In the genomic region with DNA sequence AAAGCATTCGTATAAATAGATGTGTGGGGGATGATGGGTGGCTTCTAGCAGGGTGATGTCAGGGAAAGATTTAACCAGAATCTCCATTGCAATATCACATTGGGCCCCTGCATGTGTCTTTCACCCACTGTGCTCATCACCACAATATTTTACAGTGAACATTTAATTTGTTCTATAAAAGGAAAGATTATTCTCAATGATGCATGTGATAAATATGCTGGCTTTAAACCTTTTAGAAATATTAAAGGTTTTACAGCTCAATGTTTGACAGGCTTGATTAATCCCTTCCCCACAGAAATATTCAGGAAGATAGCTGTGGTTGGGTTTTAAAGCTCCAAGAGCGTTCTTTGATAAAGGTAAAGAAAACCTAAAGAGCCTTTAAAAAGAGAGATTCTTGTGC, we compare ENCODE assay signal across 24 cellular contexts.
"Had no signal": no experiment of that assay in that cellular context is flagged by ENCODE, and none has a peak within 500 bp of the region (broad histone marks: within the 10 kb centered on the region; RNA-seq: fewer than 3 reads in every experiment).

No MANE protein-coding gene starts in this region.

- H3K36me3 ChIP-seq: colonic mucosa, esophagus squamous epithelium, heart right ventricle, neutrophil, pancreas, sigmoid colon, stomach, thyroid gland had no signal

- ATAC-seq: heart right ventricle; natural killer cell; pancreas; right cardiac atrium; stimulated activated effector memory CD8-positive, alpha-beta T cell treated with anti-CD3 and anti-CD28 coated beads, Interleukin-12 subunit alpha, Interleukin-12 subunit beta, amount 100 ng/mL, for 72 hours had no signal

- H3K27me3 Mint-ChIP-seq: central memory CD8-positive, alpha-beta T cell; dendritic cell treated with granulocyte-macrophage colony-stimulating factor and Interleukin-4, amounts not matched to agents 40 ng/mL and 50 ng/mL, for 4 days had no signal

- H3K4me3 ChIP-seq: colonic mucosa, esophagus squamous epithelium, heart right ventricle, lung, pancreas, sigmoid colon, stomach, thyroid gland had no signal

- H3K36me3 Mint-ChIP-seq: memory B cell; natural killer cell; stimulated activated effector memory CD8-positive, alpha-beta T cell treated with anti-CD3 and anti-CD28 coated beads, Interleukin-12 subunit alpha, Interleukin-12 subunit beta, amount 100 ng/mL, for 72 hours had no signal

- H3K9me3 Mint-ChIP-seq: central memory CD8-positive, alpha-beta T cell; dendritic cell treated with granulocyte-macrophage colony-stimulating factor and Interleukin-4, amounts not matched to agents 40 ng/mL and 50 ng/mL, for 4 days; memory B cell; natural killer cell had no signal

- H3K4me1 Mint-ChIP-seq: central memory CD8-positive, alpha-beta T cell; memory B cell; natural killer cell; stimulated activated effector memory CD8-positive, alpha-beta T cell treated with anti-CD3 and anti-CD28 coated beads, Interleukin-12 subunit alpha, Interleukin-12 subunit beta, amount 100 ng/mL, for 72 hours had no signal

- H3K4me3 Mint-ChIP-seq: central memory CD8-positive, alpha-beta T cell; dendritic cell treated with granulocyte-macrophage colony-stimulating factor and Interleukin-4, amounts not matched to agents 40 ng/mL and 50 ng/mL, for 4 days; memory B cell; natural killer cell; stimulated activated effector memory CD8-positive, alpha-beta T cell treated with anti-CD3 and anti-CD28 coated beads, Interleukin-12 subunit alpha, Interleukin-12 subunit beta, amount 100 ng/mL, for 72 hours had no signal

- H3K4me1 ChIP-seq: colonic mucosa, esophagus squamous epithelium, heart right ventricle, pancreas, sigmoid colon, stomach, thyroid gland had no signal

- H3K27ac Mint-ChIP-seq: dendritic cell treated with granulocyte-macrophage colony-stimulating factor and Interleukin-4, amounts not matched to agents 40 ng/mL and 50 ng/mL, for 4 days; memory B cell; natural killer cell; stimulated activated effector memory CD8-positive, alpha-beta T cell treated with anti-CD3 and anti-CD28 coated beads, Interleukin-12 subunit alpha, Interleukin-12 subunit beta, amount 100 ng/mL, for 72 hours had no signal

- H3K27me3 ChIP-seq: colonic mucosa, esophagus squamous epithelium, neutrophil, pancreas, sigmoid colon, stomach, thyroid gland had no signal

- H3K27ac ChIP-seq: colonic mucosa, esophagus squamous epithelium, heart right ventricle, neutrophil, pancreas, sigmoid colon, stomach, thyroid gland had no signal

- DNase-seq: colonic mucosa; effector memory CD4-positive, alpha-beta T cell; erythroblast; esophagus squamous epithelium; foreskin melanocyte; glutamatergic neuron; heart right ventricle; hippocampal formation; natural killer cell; pancreas; right cardiac atrium; sigmoid colon; stimulated activated CD4-positive, alpha-beta T cell treated with anti-CD3 and anti-CD28 coated beads, Interleukin-2, amount 100 ng/mL, for 24 hours; stimulated activated CD4-positive, alpha-beta T cell treated with anti-CD3 and anti-CD28 coated beads, Interleukin-4, amount 100 ng/mL, for 24 hours; stimulated activated naive CD4-positive, alpha-beta T cell treated with Interleukin-2 at 50 U/mL for 16 hours; stomach; thyroid gland; trophoblast cell had no signal

- H3K9me3 ChIP-seq: colonic mucosa, esophagus squamous epithelium, heart right ventricle, neutrophil, pancreas, sigmoid colon, stomach, thyroid gland had no signal
